8 cellular contexts compared by ENCODE assay signal in the genomic region with DNA sequence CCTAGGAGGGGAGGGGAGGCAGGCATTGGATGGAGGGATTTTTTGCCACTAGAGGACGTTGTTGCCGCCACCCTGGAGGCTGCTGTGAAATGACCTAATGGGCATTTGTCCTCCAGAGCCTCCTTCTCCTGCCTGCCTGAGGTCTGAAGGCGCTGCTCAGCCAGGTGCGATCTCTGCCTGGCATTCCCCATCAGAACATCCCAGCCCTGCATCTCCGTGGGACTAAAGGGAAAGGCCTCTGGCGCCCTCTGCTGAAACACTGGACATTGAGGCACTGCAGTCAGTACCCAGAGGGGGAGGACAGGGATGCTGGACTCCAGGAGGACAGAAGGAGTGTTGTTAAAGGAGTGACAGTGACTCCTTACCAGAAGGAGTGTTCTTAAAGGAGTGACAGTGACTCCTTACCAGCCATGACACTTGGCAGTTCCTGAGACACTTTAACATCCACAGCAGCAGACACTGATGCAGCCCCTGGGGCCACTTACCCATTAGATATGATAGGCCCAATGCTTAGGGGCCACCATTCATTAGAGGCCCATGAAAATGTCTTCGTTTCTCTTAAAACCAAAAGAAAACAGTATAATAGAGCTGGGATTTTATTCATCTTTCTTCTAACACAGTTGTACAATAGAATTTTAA. TPM values are rescaled to one million over a fixed set of nuclear protein-coding genes. Genes with fewer than 3 reads are reported as not detected.
DNase-seq lines count a peak whose midpoint lies in the region; ATAC-seq and TF ChIP-seq lines count a peak whose summit lies in the region.

No MANE protein-coding gene starts in this region.

- H3F3A ChIP-seq in Loucy (ENCODE audit: low read depth), result no peaks in the 10 kb centered on the region

- no peaks in the 10 kb centered on the region for H3K9me2 ChIP-seq in Loucy (replicated peaks; ENCODE audit: low read depth, low read length)

- no peak overlapping the region for H2AFZ ChIP-seq in Loucy (ENCODE audit: low read length)

- no peak overlapping the region for H3K27ac ChIP-seq in endodermal cell (ENCODE audit: low read depth, low read length)
- H3K27ac ChIP-seq in vagina, result no peak overlapping the region

- H3K27ac Mint-ChIP-seq in endodermal cell (no peak overlapping the region), mesothelial cell of epicardium (no peak overlapping the region)

- H3K4me1 ChIP-seq in Loucy (ENCODE audit: insufficient read depth, low read length, poor library complexity, severe bottlenecking) (no peaks in the 10 kb centered on the region), endodermal cell (ENCODE audit: control insufficient read depth, insufficient read depth, low read length) (peaks cover 3% of the 10 kb centered on the region), vagina (no peaks in the 10 kb centered on the region)

- H3K4me2 ChIP-seq in Loucy (ENCODE audit: low read depth, low read length, poor library complexity, severe bottlenecking), result no peak overlapping the region

- H3K4me3 Mint-ChIP-seq in endodermal cell (no peak overlapping the region), mesothelial cell of epicardium (no peak overlapping the region)

- TF ChIP-seq CTCF in Loucy (conservative IDR thresholded peaks at IDR 0.05; ENCODE audit: low read length) (peak; percentile 76), endodermal cell (conservative IDR thresholded peaks at IDR 0.05) (peak; percentile 91), mesothelial cell of epicardium (IDR thresholded peaks at IDR 0.05; ENCODE audit: unreplicated experiment) (peak; percentile 50), vagina (IDR thresholded peaks at IDR 0.05) (peak in 2 of 3 experiments; percentile 19 to 24)

- H3K27me3 ChIP-seq in Loucy (ENCODE audit: insufficient read depth, low read length, poor library complexity, severe bottlenecking) (no peaks in the 10 kb centered on the region), endodermal cell (ENCODE audit: control insufficient read depth, insufficient read depth, low read length, poor library complexity, severe bottlenecking) (no peaks in the 10 kb centered on the region), vagina (no peaks in the 10 kb centered on the region)

- no peaks in the 10 kb centered on the region for H3K9me3 Mint-ChIP-seq in endodermal cell
- H3K9me3 Mint-ChIP-seq in mesothelial cell of epicardium, result no peaks in the 10 kb centered on the region

- H3K4me3 ChIP-seq in Loucy (ENCODE audit: low read length, poor library complexity, severe bottlenecking), result no peak overlapping the region
- no peak overlapping the region for H3K4me3 ChIP-seq in endodermal cell (ENCODE audit: low read length)
- H3K4me3 ChIP-seq in vagina, result no peak overlapping the region

- H3K9ac ChIP-seq in Loucy (ENCODE audit: low read depth, low read length, poor library complexity, severe bottlenecking) (no peak overlapping the region), endodermal cell (ENCODE audit: extremely low read depth, low read length, poor library complexity, severe bottlenecking) (no peak overlapping the region)

- H3K4me1 Mint-ChIP-seq in endodermal cell, result peaks cover 3% of the 10 kb centered on the region
- H3K4me1 Mint-ChIP-seq in mesothelial cell of epicardium, result peaks cover 10% of the 10 kb centered on the region

- H3K79me2 ChIP-seq in Loucy (ENCODE audit: insufficient read depth, low read length), result no peaks in the 10 kb centered on the region

- 41% methylated on average over 6 to 7 of the region's 7 CpGs for WGBS in endodermal cell (ENCODE audit: insufficient coverage in 1 of 2, insufficient read length in 1 of 2), 2 experiments

- intact Hi-C loops in vagina (cut with DNase I), result no loop called here

- peak; percentile 50 for DNase-seq in EL
- DNase-seq in endodermal cell, result peak; percentile 95
- peak; percentile 42 to 73 for DNase-seq in mesothelial cell of epicardium (ENCODE audit: low spot score in 2 of 2, unreplicated experiment in 2 of 2)
- DNase-seq in vagina (ENCODE audit: extremely low spot score in 2 of 2), result no peak

- H4K20me1 ChIP-seq in Loucy (ENCODE audit: insufficient read depth, low read length, poor library complexity, severe bottlenecking), result no peaks in the 10 kb centered on the region

- H3K36me3 Mint-ChIP-seq in endodermal cell (ENCODE audit: low read depth), result no peaks in the 10 kb centered on the region
- H3K36me3 Mint-ChIP-seq in mesothelial cell of epicardium, result peaks cover 20% of the 10 kb centered on the region

- ATAC-seq in SK-N-SH treated with all-trans-retinoic acid at 6 μM for 48 hours (peak; percentile 91), HG03378 (IDR thresholded peaks at IDR 0.05; ENCODE audit: unreplicated experiment) (no peak), GM21786 (IDR thresholded peaks at IDR 0.05; ENCODE audit: unreplicated experiment) (no peak)

- H3K36me3 ChIP-seq in Loucy (ENCODE audit: insufficient read depth, low read length), result no peaks in the 10 kb centered on the region
- H3K36me3 ChIP-seq in endodermal cell (ENCODE audit: control insufficient read depth, insufficient read depth, low read length), result peaks cover 12% of the 10 kb centered on the region
- peaks cover 0 to 7% of the 10 kb centered on the region in 2 donors for H3K36me3 ChIP-seq in vagina

- TF ChIP-seq POLR2A in vagina (IDR thresholded peaks at IDR 0.05), result no peak

- H3K27me3 Mint-ChIP-seq in endodermal cell (ENCODE audit: insufficient read depth), result peaks cover 22% of the 10 kb centered on the region
- no peaks in the 10 kb centered on the region for H3K27me3 Mint-ChIP-seq in mesothelial cell of epicardium (ENCODE audit: low read depth)

- H3K9me3 ChIP-seq in Loucy (ENCODE audit: insufficient read depth, low read depth, low read length), result no peaks in the 10 kb centered on the region
- no peaks in the 10 kb centered on the region for H3K9me3 ChIP-seq in endodermal cell (ENCODE audit: control insufficient read depth, low read length)
- no peaks in the 10 kb centered on the region for H3K9me3 ChIP-seq in vagina

TF ChIP-seq in SK-N-SH treated with all-trans-retinoic acid at 6 μM for 48 hours, 23 proteins besides CTCF, POLR2A, EP300 and RAD21:
- TF ChIP-seq BACH2 (CRISPR knock-in tag; IDR thresholded peaks at IDR 0.05; ENCODE audit: borderline replicate concordance), result no peak
- no peak for TF ChIP-seq ZNF8 (CRISPR knock-in tag; IDR thresholded peaks at IDR 0.05)

RNA-seq across cellular contexts. Expression of a gene that starts 17.0 kb away (rescaled TPM):
- 10 to 100 TPM; 10.4 to 26.5 TPM for total RNA-seq in endodermal cell
- 24.9 TPM for polyA plus RNA-seq in endodermal cell (2013, experiment 1 of 2)
- polyA plus RNA-seq in endodermal cell (2013, experiment 2 of 2), result 19.4 TPM
- total RNA-seq in mesothelial cell of epicardium, result 19.0 to 19.9 TPM (median 19.3 TPM) in 3 replicates
- 29.2 TPM for total RNA-seq in vagina

RNA-seq across cellular contexts. Expression of a gene that starts 59.3 kb away (rescaled TPM):
- total RNA-seq in endodermal cell, result not detected
- polyA plus RNA-seq in endodermal cell (2013, experiment 1 of 2), result not detected
- polyA plus RNA-seq in endodermal cell (2013, experiment 2 of 2), result 0.46 TPM
- total RNA-seq in mesothelial cell of epicardium, result 1.0 to 3.8 TPM (median 2.7 TPM) in 3 replicates
- total RNA-seq in vagina, result not detected

Comparison
In these comparisons a context has a peak if more than half of its experiments do, and no peak if none do; other contexts are left out.
1. DNase-seq: peak in EL (single experiment), endodermal cell (single experiment) and mesothelial cell of epicardium (2 of 2); none in vagina (0 of 2).
2. CTCF ChIP-seq: peak in every context shown above with its lines; median percentile 91 in endodermal cell; 76 in Loucy; 50 in mesothelial cell of epicardium; 22 in vagina.